33 cellular contexts compared by ENCODE assay signal in the genomic region with DNA sequence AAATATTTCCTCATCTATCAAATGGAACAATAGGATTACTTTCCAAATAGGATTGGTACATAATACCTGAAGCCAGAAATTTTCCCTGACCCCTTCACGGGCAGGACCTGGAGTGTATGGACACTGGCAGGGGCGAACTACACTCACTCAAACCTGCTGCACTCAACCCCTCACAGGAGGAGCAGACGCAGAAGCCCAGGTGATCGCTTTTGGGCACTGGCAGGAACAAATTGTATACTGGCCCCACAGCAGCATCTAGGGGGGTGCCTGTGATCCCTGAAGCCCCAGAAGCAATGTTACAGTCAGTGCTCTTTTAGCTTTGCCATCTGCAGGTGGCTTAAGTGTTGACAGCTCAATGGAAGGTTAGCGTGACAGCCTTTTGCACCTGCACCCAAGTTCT.
"Had no signal": no experiment of that assay in that cellular context is flagged by ENCODE, and none has a peak within 500 bp of the region (broad histone marks: within the 10 kb centered on the region; RNA-seq: fewer than 3 reads in every experiment).

No MANE protein-coding gene starts in this region.

- H3K4me3 Mint-ChIP-seq: activated naive CD8-positive, alpha-beta T cell; central memory CD8-positive, alpha-beta T cell; dendritic cell treated with granulocyte-macrophage colony-stimulating factor and Interleukin-4, amounts not matched to agents 40 ng/mL and 50 ng/mL, for 4 days; endodermal cell; immature natural killer cell; naive thymus-derived CD4-positive, alpha-beta T cell; stimulated activated memory B cell treated with anti-CD40 and anti-IgM and Interleukin-4, amounts not matched to agents 10 μg/mL and 1 μg/mL and 100 μg/mL, for 72 hours; stimulated activated naive CD8-positive, alpha-beta T cell treated with anti-CD3 and anti-CD28 coated beads, Interleukin-15, amount 100 ng/mL, for 72 hours had no signal

- H3K27me3 ChIP-seq: sigmoid colon, thyroid gland, upper lobe of left lung had no signal

- H3K9me3 ChIP-seq: psoas muscle, sigmoid colon, thyroid gland had no signal

- H3K4me1 Mint-ChIP-seq: central memory CD8-positive, alpha-beta T cell; immature natural killer cell; naive thymus-derived CD4-positive, alpha-beta T cell; stimulated activated memory B cell treated with anti-CD40 and anti-IgM and Interleukin-4, amounts not matched to agents 10 μg/mL and 1 μg/mL and 100 μg/mL, for 72 hours had no signal

- H3K4me3 ChIP-seq: psoas muscle, sigmoid colon, thyroid gland, upper lobe of left lung had no signal

- H3K9ac ChIP-seq: parathyroid adenoma had no signal

- DNase-seq: activated CD4-positive, alpha-beta T cell treated with anti-CD3 and anti-CD28 coated beads for 48 hours; activated CD4-positive, alpha-beta T cell treated with anti-CD3 and anti-CD28 coated beads, Interleukin-2, amount 50 U/mL, for 48 hours; activated CD8-positive, alpha-beta memory T cell treated with anti-CD3 and anti-CD28 coated beads for 24 hours; activated effector memory CD4-positive, alpha-beta T cell treated with Interleukin-2 at 50 U/mL for 16 hours; activated naive CD4-positive, alpha-beta T cell treated with Interleukin-2 at 50 U/mL for 16 hours; anterior cingulate cortex; endodermal cell; foreskin fibroblast; head of caudate nucleus; hypothalamus; immature natural killer cell; kidney; left colon; mammary epithelial cell; naive thymus-derived CD4-positive, alpha-beta T cell; psoas muscle; sigmoid colon; small intestine; stimulated activated CD4-positive, alpha-beta T cell treated with anti-CD3 and anti-CD28 coated beads, Interleukin-1b, Interleukin-23, amount 100 ng/mL, for 48 hours; stimulated activated CD4-positive, alpha-beta T cell treated with anti-CD3 and anti-CD28 coated beads, Interleukin-4, amount 100 ng/mL, for 4 hours; stimulated activated CD8-positive, alpha-beta memory T cell treated with anti-CD3 and anti-CD28 coated beads, Interleukin-4, amount 100 ng/mL, for 48 hours; stimulated activated naive CD8-positive, alpha-beta T cell treated with anti-CD3 and anti-CD28 coated beads, Interleukin-15, amount 100 ng/mL, for 72 hours; substantia nigra; thyroid gland; upper lobe of left lung; WERI-Rb-1 had no signal

- H3K27me3 Mint-ChIP-seq: activated naive CD8-positive, alpha-beta T cell; central memory CD8-positive, alpha-beta T cell; dendritic cell treated with granulocyte-macrophage colony-stimulating factor and Interleukin-4, amounts not matched to agents 40 ng/mL and 50 ng/mL, for 4 days; naive thymus-derived CD4-positive, alpha-beta T cell; stimulated activated memory B cell treated with anti-CD40 and anti-IgM and Interleukin-4, amounts not matched to agents 10 μg/mL and 1 μg/mL and 100 μg/mL, for 72 hours; stimulated activated naive CD8-positive, alpha-beta T cell treated with anti-CD3 and anti-CD28 coated beads, Interleukin-15, amount 100 ng/mL, for 72 hours had no signal

- H2AFZ ChIP-seq: parathyroid adenoma had no signal

- H3K36me3 Mint-ChIP-seq: activated naive CD8-positive, alpha-beta T cell; stimulated activated memory B cell treated with anti-CD40 and anti-IgM and Interleukin-4, amounts not matched to agents 10 μg/mL and 1 μg/mL and 100 μg/mL, for 72 hours had no signal

- H3K4me1 ChIP-seq: parathyroid adenoma, psoas muscle, thyroid gland, upper lobe of left lung had no signal

- H3K36me3 ChIP-seq: sigmoid colon, thyroid gland, upper lobe of left lung, WERI-Rb-1 had no signal

- H3K27ac ChIP-seq: parathyroid adenoma, psoas muscle, sigmoid colon, thyroid gland, upper lobe of left lung, WERI-Rb-1 had no signal

- ATAC-seq: activated CD4-positive, CD25-positive, alpha-beta regulatory T cell treated with anti-CD3 and anti-CD28 coated beads, Interleukin-2, amount 50 U/mL, for 24 hours; esophagus mucosa; left colon; naive thymus-derived CD4-positive, alpha-beta T cell; psoas muscle; stimulated activated memory B cell treated with anti-CD40 and anti-IgM and Interleukin-4, amounts not matched to agents 10 μg/mL and 1 μg/mL and 100 μg/mL, for 72 hours; stimulated activated naive CD8-positive, alpha-beta T cell treated with anti-CD3 and anti-CD28 coated beads, Interleukin-15, amount 100 ng/mL, for 72 hours had no signal

- H3K79me2 ChIP-seq: parathyroid adenoma had no signal

- H3K27ac Mint-ChIP-seq: activated naive CD8-positive, alpha-beta T cell; dendritic cell treated with granulocyte-macrophage colony-stimulating factor and Interleukin-4, amounts not matched to agents 40 ng/mL and 50 ng/mL, for 4 days; endodermal cell; immature natural killer cell; naive thymus-derived CD4-positive, alpha-beta T cell; stimulated activated memory B cell treated with anti-CD40 and anti-IgM and Interleukin-4, amounts not matched to agents 10 μg/mL and 1 μg/mL and 100 μg/mL, for 72 hours; stimulated activated naive CD8-positive, alpha-beta T cell treated with anti-CD3 and anti-CD28 coated beads, Interleukin-15, amount 100 ng/mL, for 72 hours had no signal
